8 cellular contexts compared by ENCODE assay signal in genomic region chr4:39043058-39043696, GRCh38. TPM values are rescaled to one million over a fixed set of nuclear protein-coding genes. Genes with fewer than 3 reads are reported as not detected.
A peak's percentile ranks its signal among the peaks of the same experiment; 100 is the strongest.
DNase-seq lines count a peak whose midpoint lies in the region; ATAC-seq and TF ChIP-seq lines count a peak whose summit lies in the region.

No MANE protein-coding gene starts in this region.

- no peaks in the 10 kb centered on the region for H3K27me3 Mint-ChIP-seq in CD8-positive, alpha-beta T cell (ENCODE audit: low read depth)
- no peaks in the 10 kb centered on the region for H3K27me3 Mint-ChIP-seq in nephron (ENCODE audit: low read depth)

- H3K36me3 ChIP-seq in CD8-positive, alpha-beta T cell (ENCODE audit: insufficient read depth, low read length): no peaks in the 10 kb centered on the region
- no peaks in the 10 kb centered on the region for H3K36me3 ChIP-seq in MG63

- no peak for TF ChIP-seq CTCF in CD8-positive, alpha-beta T cell (IDR thresholded peaks at IDR 0.05)
- TF ChIP-seq CTCF in nephron (IDR thresholded peaks at IDR 0.05; ENCODE audit: unreplicated experiment in 3 of 3): no peak

- H3K4me1 ChIP-seq in CD8-positive, alpha-beta T cell (ENCODE audit: insufficient read depth, low read length): peaks cover 19% of the 10 kb centered on the region

- DNase-seq in CD8-positive, alpha-beta T cell: no peak
- DNase-seq in MG63 (peak; percentile 39), cerebellar cortex (ENCODE audit: low spot score) (peak; percentile 49), NOMO-1 treated with DMSO at 0.1 percent for 48 hours (lab: John Stamatoyannopoulos, UW; ENCODE audit: unreplicated experiment) (no peak), midbrain (lab: John Stamatoyannopoulos, UW) (no peak)
- no peak for DNase-seq in activated CD4-positive, CD25-positive, alpha-beta regulatory T cell (lab: John Stamatoyannopoulos, UW)

- H3K4me3 Mint-ChIP-seq in CD8-positive, alpha-beta T cell: peak overlapping the region; percentile 92
- peak overlapping the region; percentile 91 to 98 (median 97) for H3K4me3 Mint-ChIP-seq in nephron

- ATAC-seq in CD8-positive, alpha-beta T cell: no peak
- ATAC-seq in HG02798 (IDR thresholded peaks at IDR 0.05; ENCODE audit: poor library complexity, unreplicated experiment): no peak

- H3K4me1 Mint-ChIP-seq in CD8-positive, alpha-beta T cell (ENCODE audit: low read depth): peaks cover 44% of the 10 kb centered on the region
- peaks cover 47% of the 10 kb centered on the region for H3K4me1 Mint-ChIP-seq in nephron

- no peaks in the 10 kb centered on the region for H3K27me3 ChIP-seq in CD8-positive, alpha-beta T cell (ENCODE audit: insufficient read depth, low read length)
- no peaks in the 10 kb centered on the region for H3K27me3 ChIP-seq in MG63

- CTCF ChIA-PET in CD8-positive, alpha-beta T cell (lab: Charles Lee): interaction anchor here (0.8 to 2.6 kb wide), 2 partner anchors 13 to 141 kb away, joined by 3 to 10 read pairs; no protein-coding TSS in a partner anchor

- intact Hi-C loops in CD8-positive, alpha-beta T cell (cut with DNase I, micrococcal nuclease): loop anchor here (5.0 to 10.0 kb wide), 4 partner anchors 139 to 412 kb away; partner anchors contain the start of genes KLF3 (in 1 of the 2), LIAS (in 1 of the 2), RFC1 (in 1 of the 2) and RPL9 (in 1 of the 2)

- H3K4me3 ChIP-seq in CD8-positive, alpha-beta T cell (ENCODE audit: low read depth, low read length): no peak overlapping the region
- peak overlapping the region; percentile 53 for H3K4me3 ChIP-seq in MG63

- no peaks in the 10 kb centered on the region for H3K9me3 ChIP-seq in CD8-positive, alpha-beta T cell (ENCODE audit: low read length)
- no peaks in the 10 kb centered on the region for H3K9me3 ChIP-seq in MG63

- POLR2A ChIA-PET in CD8-positive, alpha-beta T cell (lab: Charles Lee): interaction anchor here (1.0 to 1.4 kb wide), 2 partner anchors 8 to 9 kb away, joined by 3 to 5 read pairs; no protein-coding TSS in a partner anchor

- no peak overlapping the region for H3K27ac ChIP-seq in CD8-positive, alpha-beta T cell (ENCODE audit: low read depth, low read length)

- no peaks in the 10 kb centered on the region for H3K9me3 Mint-ChIP-seq in CD8-positive, alpha-beta T cell
- no peaks in the 10 kb centered on the region for H3K9me3 Mint-ChIP-seq in nephron

- peak overlapping the region; percentile 96 for H3K27ac Mint-ChIP-seq in CD8-positive, alpha-beta T cell
- H3K27ac Mint-ChIP-seq in nephron: peak overlapping the region; percentile 77 to 98 (median 91)

- peaks cover 8% of the 10 kb centered on the region for H3K36me3 Mint-ChIP-seq in CD8-positive, alpha-beta T cell
- peaks cover 4% of the 10 kb centered on the region for H3K36me3 Mint-ChIP-seq in nephron (ENCODE audit: low read depth)

RNA-seq across cellular contexts. Expression of gene TMEM156, which starts 11.0 kb away (rescaled TPM):
- 1 to 10 TPM; 8.4 to 9.4 TPM for total RNA-seq in CD8-positive, alpha-beta T cell
- 12.1 and 12.2 TPM in 2 replicates for total RNA-seq in MG63 (2014; rRNA removed; shearing (Covaris generic); ENCODE audit: low replicate concordance)

RNA-seq across cellular contexts. Expression of gene KLHL5, which starts 18.9 kb away (rescaled TPM):
- total RNA-seq in CD8-positive, alpha-beta T cell: 10 to 100 TPM; 11.8 to 13.2 TPM
- 50.8 and 78.7 TPM in 2 replicates for total RNA-seq in MG63 (2014; rRNA removed; shearing (Covaris generic); ENCODE audit: low replicate concordance)

Comparison
In these comparisons a context has a peak if more than half of its experiments do, and no peak if none do; other contexts are left out.
1. DNase-seq: peak in MG63 (single experiment) and cerebellar cortex (single experiment); none in CD8-positive, alpha-beta T cell (0 of 7), NOMO-1 treated with DMSO at 0.1 percent for 48 hours (single experiment), midbrain (single experiment) and activated CD4-positive, CD25-positive, alpha-beta regulatory T cell (0 of 4).